Comparison of ENCODE assay signal across 2 cellular contexts in genomic region chr3:149586871-149587270, GRCh38.
TF ChIP-seq lines count a peak whose summit lies in the region.

No MANE protein-coding gene starts in this region.

TF ChIP-seq in A549, 52 proteins besides CTCF, POLR2A, EP300 and RAD21:
- no peak for TF ChIP-seq HOXB5 (CRISPR knock-in tag; IDR thresholded peaks at IDR 0.05)
- peak; percentile 48; the same call in 1 of the 2 replicates for TF ChIP-seq JUNB (IDR thresholded peaks at IDR 0.05)
- peak; percentile 32; the same call in 1 of the 2 replicates for TF ChIP-seq FOSL2 (IDR thresholded peaks at IDR 0.05)
- peak; percentile 59 for TF ChIP-seq FOSL2 (CRISPR knock-in tag; IDR thresholded peaks at IDR 0.05)
- TF ChIP-seq CHD4 (IDR thresholded peaks at IDR 0.05; ENCODE audit: borderline replicate concordance) = no peak
- no peak for TF ChIP-seq RFX5 (IDR thresholded peaks at IDR 0.05)
- no peak for TF ChIP-seq RCOR1 (IDR thresholded peaks at IDR 0.05; ENCODE audit: low read depth, low read length)
- TF ChIP-seq POLR2AphosphoS2 (conservative IDR thresholded peaks at IDR 0.05; ENCODE audit: low read length) = no peak
- TF ChIP-seq E2F6 (IDR thresholded peaks at IDR 0.05; ENCODE audit: borderline replicate concordance, low read depth) = no peak
- TF ChIP-seq GATA3 (IDR thresholded peaks at IDR 0.05; ENCODE audit: borderline replicate concordance) = no peak
- TF ChIP-seq JUN (IDR thresholded peaks at IDR 0.05) = peak in 1 of 2 experiments; percentile 30; a peak in 1 of 5 replicates
- no peak for TF ChIP-seq ZNF302 (CRISPR knock-in tag; IDR thresholded peaks at IDR 0.05)

TF ChIP-seq in IMR-90, 13 proteins besides CTCF, POLR2A, EP300 and RAD21:
- TF ChIP-seq ELK1 (IDR thresholded peaks at IDR 0.05; ENCODE audit: borderline replicate concordance, low read depth, low read length) (no peak), RCOR1 (IDR thresholded peaks at IDR 0.05; ENCODE audit: insufficient replicate concordance, low read length) (no peak), CEBPB (IDR thresholded peaks at IDR 0.05; ENCODE audit: low read depth, low read length) (no peak), BHLHE40 (IDR thresholded peaks at IDR 0.05; ENCODE audit: low read depth, low read length) (no peak), SMC3 (IDR thresholded peaks at IDR 0.05; ENCODE audit: low read depth, low read length) (no peak), USF2 (IDR thresholded peaks at IDR 0.05; ENCODE audit: low read depth, low read length) (no peak), FOS (IDR thresholded peaks at IDR 0.05; ENCODE audit: low read depth, low read length) (no peak), MAZ (IDR thresholded peaks at IDR 0.05; ENCODE audit: borderline replicate concordance, low read depth, low read length) (no peak), MAFK (IDR thresholded peaks at IDR 0.05; ENCODE audit: low read depth, low read length) (no peak), RFX5 (IDR thresholded peaks at IDR 0.05; ENCODE audit: low read depth, low read length) (no peak), CHD1 (IDR thresholded peaks at IDR 0.05; ENCODE audit: low read depth, low read length) (no peak), MXI1 (IDR thresholded peaks at IDR 0.05; ENCODE audit: borderline replicate concordance, low read depth, low read length) (no peak), NFE2L2 (IDR thresholded peaks at IDR 0.05; ENCODE audit: low read depth, low read length) (no peak)
